ENCODE assay signal across 1 cellular context in genomic region chr16:80540516-80541305, GRCh38.
TF ChIP-seq lines count a peak whose summit lies in the region.

Gene DYNLRB2, plus strand, starts transcription at chr16:80540993. Its CDS starts 84 bp downstream, at chr16:80541077.

TF ChIP-seq in HepG2, 621 proteins besides CTCF, POLR2A, EP300 and RAD21 (continued from another document and continues in another):
- TF ChIP-seq ZNF878 (CRISPR knock-in tag; IDR thresholded peaks at IDR 0.05) = peak; percentile 82; the same call in 1 of the 2 replicates
- TF ChIP-seq DNMT3B (CRISPR knock-in tag; conservative IDR thresholded peaks at IDR 0.05) = peak; percentile 46; the same call in 1 of the 2 replicates
- no peak for TF ChIP-seq TBX3 (IDR thresholded peaks at IDR 0.05; ENCODE audit: borderline replicate concordance)
- 0 out of 2 replicates have a peak, but pooled peaks have one; percentile 61 for TF ChIP-seq KDM3A (CRISPR knock-in tag; IDR thresholded peaks at IDR 0.05; ENCODE audit: low read depth)
- TF ChIP-seq SAP130 (CRISPR knock-in tag; IDR thresholded peaks at IDR 0.05; ENCODE audit: low read depth) = peak; percentile 98
- TF ChIP-seq ZBTB46 (CRISPR knock-in tag; IDR thresholded peaks at IDR 0.05; ENCODE audit: borderline replicate concordance) = no peak
- peak; percentile 74; the same call in 1 of the 2 replicates for TF ChIP-seq HNF1B (CRISPR knock-in tag; IDR thresholded peaks at IDR 0.05)
- TF ChIP-seq SRSF4 (IDR thresholded peaks at IDR 0.05; ENCODE audit: low read depth, low read length, poor library complexity, severe bottlenecking) = no peak
- no peak for TF ChIP-seq ZFP62 (CRISPR knock-in tag; IDR thresholded peaks at IDR 0.05)
- peak; percentile 78; the same call in 1 of the 2 replicates for TF ChIP-seq HBP1 (CRISPR knock-in tag; IDR thresholded peaks at IDR 0.05; ENCODE audit: low read depth)
- TF ChIP-seq MYC (CRISPR knock-in tag; IDR thresholded peaks at IDR 0.05; ENCODE audit: borderline replicate concordance) = peak; percentile 73; the same call in 1 of the 2 replicates
- TF ChIP-seq NRL (CRISPR knock-in tag; IDR thresholded peaks at IDR 0.05; ENCODE audit: borderline replicate concordance) = peak; percentile 94; the same call in 1 of the 2 replicates
- peak; percentile 73; the same call in 1 of the 2 replicates for TF ChIP-seq ZNF747 (CRISPR knock-in tag; IDR thresholded peaks at IDR 0.05; ENCODE audit: borderline replicate concordance)
- TF ChIP-seq ZBTB3 (CRISPR knock-in tag; IDR thresholded peaks at IDR 0.05; ENCODE audit: borderline replicate concordance, low read depth) = no peak
- TF ChIP-seq ZNF800 (CRISPR knock-in tag; IDR thresholded peaks at IDR 0.05) = 0 out of 2 replicates have a peak, but pooled peaks have one; percentile 41
- TF ChIP-seq SKI (IDR thresholded peaks at IDR 0.05; ENCODE audit: partially characterized antibody) = no peak
- no peak for TF ChIP-seq ATF4 (CRISPR knock-in tag; IDR thresholded peaks at IDR 0.05)
- no peak for TF ChIP-seq NFKBIZ (CRISPR knock-in tag; IDR thresholded peaks at IDR 0.05)
- peak; percentile 90 for TF ChIP-seq BORCS8-MEF2B (CRISPR knock-in tag; IDR thresholded peaks at IDR 0.05)
- TF ChIP-seq XRCC5 (optimal IDR thresholded peaks at IDR 0.05; ENCODE audit: low read length) = peak; percentile 39
- peak; percentile 47; the same call in 1 of the 2 replicates for TF ChIP-seq ZBTB26 (CRISPR knock-in tag; IDR thresholded peaks at IDR 0.05; ENCODE audit: borderline replicate concordance)
- TF ChIP-seq NFIB (CRISPR knock-in tag; IDR thresholded peaks at IDR 0.05; ENCODE audit: borderline replicate concordance) = no peak
- peak; percentile 92 for TF ChIP-seq IRF2 (CRISPR knock-in tag; IDR thresholded peaks at IDR 0.05)
- peak; percentile 48; the same call in 1 of the 2 replicates for TF ChIP-seq BRCA1 (CRISPR knock-in tag; IDR thresholded peaks at IDR 0.05)
- peak; percentile 85 for TF ChIP-seq ZNF501 (CRISPR knock-in tag; IDR thresholded peaks at IDR 0.05)
- TF ChIP-seq CBX2 (IDR thresholded peaks at IDR 0.05; ENCODE audit: low read depth, low read length) = 0 out of 2 replicates have a peak, but pooled peaks have one; percentile 47
- no peak; the same call in 1 of the 2 replicates for TF ChIP-seq CBX2 (CRISPR knock-in tag; IDR thresholded peaks at IDR 0.05; ENCODE audit: low read depth)
- no peak for TF ChIP-seq ZBTB49 (CRISPR knock-in tag; IDR thresholded peaks at IDR 0.05; ENCODE audit: borderline replicate concordance)
- TF ChIP-seq KAT8 (CRISPR knock-in tag; IDR thresholded peaks at IDR 0.05) = peak; percentile 97
- peak; percentile 82 for TF ChIP-seq ATF2 (CRISPR knock-in tag; IDR thresholded peaks at IDR 0.05)
- TF ChIP-seq MTF1 (CRISPR knock-in tag; IDR thresholded peaks at IDR 0.05) = no peak
- peak; percentile 74 for TF ChIP-seq SP4 (CRISPR knock-in tag; IDR thresholded peaks at IDR 0.05)
- no peak for TF ChIP-seq CENPT (CRISPR knock-in tag; IDR thresholded peaks at IDR 0.05; ENCODE audit: low read depth)
- TF ChIP-seq MIER3 (CRISPR knock-in tag; IDR thresholded peaks at IDR 0.05; ENCODE audit: borderline replicate concordance) = peak; percentile 80; the same call in 1 of the 2 replicates
- peak; percentile 79; the same call in 1 of the 2 replicates for TF ChIP-seq ZNF441 (CRISPR knock-in tag; IDR thresholded peaks at IDR 0.05; ENCODE audit: borderline replicate concordance)
- TF ChIP-seq PCBP2 (optimal IDR thresholded peaks at IDR 0.05; ENCODE audit: low read depth, low read length, poor library complexity, severe bottlenecking) = no peak
- TF ChIP-seq NR2C2 (CRISPR knock-in tag; IDR thresholded peaks at IDR 0.05; ENCODE audit: borderline replicate concordance) = peak; percentile 88
- no peak for TF ChIP-seq KLF6 (CRISPR knock-in tag; IDR thresholded peaks at IDR 0.05)
- peak; percentile 90 for TF ChIP-seq ZSCAN5A (CRISPR knock-in tag; IDR thresholded peaks at IDR 0.05; ENCODE audit: borderline replicate concordance)
- TF ChIP-seq RNF2 (conservative IDR thresholded peaks at IDR 0.05; ENCODE audit: low read depth) = peak; percentile 92
- 0 out of 2 replicates have a peak, but pooled peaks have one; percentile 31 for TF ChIP-seq HMGXB3 (CRISPR knock-in tag; IDR thresholded peaks at IDR 0.05; ENCODE audit: borderline replicate concordance)
- no peak for TF ChIP-seq SMARCE1 (IDR thresholded peaks at IDR 0.05; ENCODE audit: borderline replicate concordance)
- TF ChIP-seq ZNF546 (CRISPR knock-in tag; conservative IDR thresholded peaks at IDR 0.05) = no peak
- no peak; the same call in 1 of the 2 replicates for TF ChIP-seq NR1H2 (CRISPR knock-in tag; IDR thresholded peaks at IDR 0.05; ENCODE audit: borderline replicate concordance, low read depth)
